In the genomic region with DNA sequence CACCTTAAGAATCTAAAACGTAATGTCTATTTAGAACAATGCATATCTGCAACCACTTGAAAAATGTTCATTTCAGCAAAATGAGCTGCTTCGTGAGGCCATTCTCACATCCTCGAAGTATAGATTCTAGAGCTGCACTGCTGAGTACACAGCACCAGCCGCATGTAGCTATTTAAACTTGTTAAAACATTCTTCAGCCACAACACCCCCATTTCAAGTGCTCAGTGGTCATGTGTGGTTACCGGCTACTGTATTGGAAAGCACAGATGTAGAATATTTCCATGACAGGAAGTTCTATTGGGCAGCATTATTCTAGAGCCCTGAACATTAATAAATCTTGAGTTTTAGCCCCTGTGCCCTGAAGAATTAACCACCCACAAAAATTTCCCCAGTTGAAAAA, we compare ENCODE assay signal across 30 cellular contexts.
"Had no signal": no experiment of that assay in that cellular context is flagged by ENCODE, and none has a peak within 500 bp of the region (broad histone marks: within the 10 kb centered on the region; RNA-seq: fewer than 3 reads in every experiment).

No MANE protein-coding gene starts in this region.

- H3K27ac ChIP-seq: brain microvascular endothelial cell, coronary artery, dorsolateral prefrontal cortex, foreskin keratinocyte, gastrocnemius medialis, heart left ventricle had no signal

- H3K4me1 Mint-ChIP-seq: activated CD4-positive, alpha-beta T cell treated with anti-CD3 and anti-CD28 coated beads for 36 hours; activated CD4-positive, alpha-beta T cell treated with anti-CD3 and anti-CD28 coated beads, Interleukin-2, amount 10 ng/mL, durations not matched to agents 24 days and 14 days; activated CD8-positive, alpha-beta memory T cell treated with anti-CD3 and anti-CD28 coated beads, Interleukin-2, amount 10 ng/mL, durations not matched to agents 7 days and 5 days; central memory CD8-positive, alpha-beta T cell; endodermal cell had no signal

- H3K9me3 ChIP-seq: gastrocnemius medialis, heart left ventricle had no signal

- ATAC-seq: activated CD4-positive, alpha-beta T cell treated with anti-CD3 and anti-CD28 coated beads for 36 hours; activated CD8-positive, alpha-beta memory T cell treated with anti-CD3 and anti-CD28 coated beads, Interleukin-2, amount 10 ng/mL, durations not matched to agents 7 days and 5 days; activated CD8-positive, alpha-beta T cell treated with anti-CD3 and anti-CD28 coated beads, Interleukin-2, amount 10 ng/mL, durations not matched to agents 7 days and 5 days; activated T-cell treated with anti-CD3 and anti-CD28 coated beads, Interleukin-2, amount 50 U/mL, for 72 hours; esophagus mucosa; foreskin keratinocyte; gastrocnemius medialis; heart left ventricle had no signal

- H3K27me3 Mint-ChIP-seq: activated CD4-positive, alpha-beta T cell treated with anti-CD3 and anti-CD28 coated beads for 36 hours; activated naive CD8-positive, alpha-beta T cell; activated T-cell treated with anti-CD3 and anti-CD28 coated beads, Interleukin-2, amount 50 U/mL, for 24 hours; central memory CD8-positive, alpha-beta T cell; dendritic cell treated with granulocyte-macrophage colony-stimulating factor and Interleukin-4, amounts not matched to agents 40 ng/mL and 50 ng/mL, for 4 days had no signal

- H3K9me3 Mint-ChIP-seq: activated CD4-positive, alpha-beta memory T cell treated with anti-CD3 and anti-CD28 coated beads for 36 hours; activated CD4-positive, alpha-beta T cell treated with anti-CD3 and anti-CD28 coated beads, Interleukin-2, amount 10 ng/mL, durations not matched to agents 24 days and 14 days; activated T-cell treated with anti-CD3 and anti-CD28 coated beads, Interleukin-2, amount 50 U/mL, for 24 hours; activated T-cell treated with anti-CD3 and anti-CD28 coated beads, Interleukin-2, amount 50 U/mL, for 72 hours; central memory CD8-positive, alpha-beta T cell; dendritic cell treated with granulocyte-macrophage colony-stimulating factor and Interleukin-4, amounts not matched to agents 40 ng/mL and 50 ng/mL, for 4 days; endodermal cell had no signal

- H3K4me3 Mint-ChIP-seq: activated CD4-positive, alpha-beta memory T cell treated with anti-CD3 and anti-CD28 coated beads for 36 hours; activated CD4-positive, alpha-beta T cell treated with anti-CD3 and anti-CD28 coated beads for 36 hours; activated CD4-positive, alpha-beta T cell treated with anti-CD3 and anti-CD28 coated beads, Interleukin-2, amount 10 ng/mL, durations not matched to agents 24 days and 14 days; activated CD8-positive, alpha-beta memory T cell treated with anti-CD3 and anti-CD28 coated beads, Interleukin-2, amount 10 ng/mL, durations not matched to agents 7 days and 5 days; activated CD8-positive, alpha-beta T cell treated with anti-CD3 and anti-CD28 coated beads, Interleukin-2, amount 10 ng/mL, durations not matched to agents 7 days and 5 days; activated naive CD8-positive, alpha-beta T cell; activated T-cell treated with anti-CD3 and anti-CD28 coated beads, Interleukin-2, amount 50 U/mL, for 24 hours; activated T-cell treated with anti-CD3 and anti-CD28 coated beads, Interleukin-2, amount 50 U/mL, for 72 hours; central memory CD8-positive, alpha-beta T cell; dendritic cell treated with granulocyte-macrophage colony-stimulating factor and Interleukin-4, amounts not matched to agents 40 ng/mL and 50 ng/mL, for 4 days; endodermal cell had no signal

- H3K27ac Mint-ChIP-seq: activated CD4-positive, alpha-beta memory T cell treated with anti-CD3 and anti-CD28 coated beads for 36 hours; activated CD4-positive, alpha-beta T cell treated with anti-CD3 and anti-CD28 coated beads for 36 hours; activated CD4-positive, alpha-beta T cell treated with anti-CD3 and anti-CD28 coated beads, Interleukin-2, amount 10 ng/mL, durations not matched to agents 24 days and 14 days; activated CD8-positive, alpha-beta memory T cell treated with anti-CD3 and anti-CD28 coated beads, Interleukin-2, amount 10 ng/mL, durations not matched to agents 7 days and 5 days; activated CD8-positive, alpha-beta T cell treated with anti-CD3 and anti-CD28 coated beads, Interleukin-2, amount 10 ng/mL, durations not matched to agents 7 days and 5 days; activated naive CD8-positive, alpha-beta T cell; activated T-cell treated with anti-CD3 and anti-CD28 coated beads, Interleukin-2, amount 50 U/mL, for 24 hours; activated T-cell treated with anti-CD3 and anti-CD28 coated beads, Interleukin-2, amount 50 U/mL, for 72 hours; dendritic cell treated with granulocyte-macrophage colony-stimulating factor and Interleukin-4, amounts not matched to agents 40 ng/mL and 50 ng/mL, for 4 days; endodermal cell had no signal

- DNase-seq: activated CD4-positive, alpha-beta memory T cell treated with anti-CD3 and anti-CD28 coated beads for 36 hours; activated CD4-positive, alpha-beta T cell treated with anti-CD3 and anti-CD28 coated beads for 36 hours; activated CD4-positive, alpha-beta T cell treated with anti-CD3 and anti-CD28 coated beads, Interleukin-2, amount 10 ng/mL, durations not matched to agents 24 days and 14 days; activated CD4-positive, CD25-positive, alpha-beta regulatory T cell; activated CD4-positive, CD25-positive, alpha-beta regulatory T cell treated with anti-CD3 and anti-CD28 coated beads, Interleukin-2, amount 50 U/mL, for 72 hours; activated CD8-positive, alpha-beta memory T cell treated with anti-CD3 and anti-CD28 coated beads, Interleukin-2, amount 10 ng/mL, durations not matched to agents 7 days and 5 days; activated CD8-positive, alpha-beta memory T cell treated with anti-CD3 and anti-CD28 coated beads, Interleukin-2, amount 50 U/mL, for 48 hours; activated CD8-positive, alpha-beta T cell treated with anti-CD3 and anti-CD28 coated beads, Interleukin-2, amount 10 ng/mL, durations not matched to agents 7 days and 5 days; activated gamma-delta T cell; activated naive CD4-positive, alpha-beta T cell; activated naive CD4-positive, alpha-beta T cell treated with anti-CD3 and anti-CD28 coated beads, Interleukin-2, amount 50 U/mL, for 16 hours; activated T-cell treated with anti-CD3 and anti-CD28 coated beads for 4 hours; activated T-cell treated with anti-CD3 and anti-CD28 coated beads, Interleukin-2, amount 50 U/mL, for 24 hours; activated T-cell treated with anti-CD3 and anti-CD28 coated beads, Interleukin-2, amount 50 U/mL, for 72 hours; amniotic stem cell; anterior cingulate cortex; brain microvascular endothelial cell; dorsolateral prefrontal cortex; effector memory CD4-positive, alpha-beta T cell; endodermal cell; foreskin keratinocyte; gastrocnemius medialis; glutamatergic neuron; heart left ventricle; T-helper 2 cell had no signal

- H3K4me3 ChIP-seq: coronary artery, dorsolateral prefrontal cortex, gastrocnemius medialis, heart left ventricle had no signal
